Comparison of ENCODE assay signal across 22 cellular contexts in genomic region chr1:4265836-4266235, GRCh38.
A peak's percentile ranks its signal among the peaks of the same experiment; 100 is the strongest.
DNase-seq lines count a peak whose midpoint lies in the region; ATAC-seq, FAIRE-seq and TF ChIP-seq lines count a peak whose summit lies in the region.
"Had no signal": no experiment of that assay in that cellular context is flagged by ENCODE, and none has a peak within 500 bp of the region (broad histone marks: within the 10 kb centered on the region; RNA-seq: fewer than 3 reads in every experiment).

No MANE protein-coding gene starts in this region.

- H3K4me3 ChIP-seq in HepG2 (replicated peaks in 1 of 3; ENCODE audit: insufficient read depth in 1 of 3, low read depth in 2 of 3, low read length in 3 of 3) (no peak overlapping the region), right lobe of liver (no peak overlapping the region)
- H3K4me3 ChIP-seq: A549, GM12878, GM23338 had no signal

- H3K9me3 ChIP-seq in HepG2 (ENCODE audit: low read length): peaks cover 14% of the 10 kb centered on the region
- H3K9me3 ChIP-seq in right lobe of liver: no peaks in the 10 kb centered on the region
- H3K9me3 ChIP-seq: A549 had no signal

- TF ChIP-seq POLR2A in HepG2 (IDR thresholded peaks at IDR 0.05; ENCODE audit: insufficient read depth in 1 of 2, low read depth in 2 of 2, low read length in 2 of 2) (no peak), right lobe of liver (IDR thresholded peaks at IDR 0.05) (no peak), GM18505 (IDR thresholded peaks at IDR 0.05; ENCODE audit: borderline replicate concordance, extremely low read depth, insufficient read depth, insufficient read length) (no peak)

- in situ Hi-C loops in HepG2 (cut with HindIII; ENCODE audit: extremely low pct_ligation_motif_present, low pct_unique_long_range_greater_than_20kb): no loop called here

- FAIRE-seq in HepG2 (lab: Jason Lieb, UNC): peak; percentile 82
- FAIRE-seq: A549, GM12878 had no signal

- no peaks in the 10 kb centered on the region for H4K20me1 ChIP-seq in HepG2 (ENCODE audit: insufficient read depth, low read length)

- no TSS peak for BruUV-seq in HepG2 (replicated peaks; lab: Mats Ljungman, UMichigan)

- intact Hi-C loops in HepG2 (cut with micrococcal nuclease; ENCODE audit: unreplicated experiment): no loop called here
- intact Hi-C loops in right lobe of liver (cut with DNase I): no loop called here

- CTCF ChIA-PET in HepG2 (lab: Yijun Ruan, JAX; ENCODE audit: low intra/inter-chr PET ratio, low total read pairs): no interaction called here

- TF ChIP-seq EP300 in HepG2 (IDR thresholded peaks at IDR 0.05; ENCODE audit: low read depth in 2 of 2, low read length in 2 of 2) (peak; percentile 83 to 91; a peak in 3 of 4 replicates), HepG2 (CRISPR knock-in tag; IDR thresholded peaks at IDR 0.05; ENCODE audit: borderline replicate concordance) (peak; percentile 74; the same call in 1 of the 2 replicates)

- H3K36me3 ChIP-seq in HepG2 (replicated peaks in 1 of 2; ENCODE audit: control insufficient read depth in 1 of 2, insufficient read depth in 2 of 2, low read length in 2 of 2) (no peaks in the 10 kb centered on the region), right lobe of liver (no peaks in the 10 kb centered on the region)

- WGBS in HepG2 (ENCODE audit: low lambda C conversion rate): no CpG with 5 or more reads among the region's 1 CpG
- no CpG with 5 or more reads among the region's 1 CpG for WGBS in right lobe of liver (ENCODE audit: insufficient coverage, low coverage, low lambda C conversion rate, missing lambda C conversion rate)

- peak; percentile 94 for DNase-seq in HepG2 (ENCODE audit: low spot score)
- DNase-seq in right lobe of liver: no peak
- DNase-seq in globus pallidus (ENCODE audit: low spot score): peak; percentile 46
- peak; percentile 48 for DNase-seq in putamen (ENCODE audit: low spot score)
- DNase-seq in GOT3 (lab: John Stamatoyannopoulos, UW): no peak
- DNase-seq: AML-193; CD4-positive, CD25-positive, alpha-beta regulatory T cell; CD8-positive, alpha-beta memory T cell; COR-L47; DMS 273 treated with DMSO at 0.1 percent for 48 hours; DMS53; DND-41; EL; H7; HFFc6 had no signal

- TF ChIP-seq CTCF in HepG2 (CRISPR knock-in tag; IDR thresholded peaks at IDR 0.05) (no peak), right lobe of liver (IDR thresholded peaks at IDR 0.05) (no peak)

- peak overlapping the region; percentile 96 for H3K27ac ChIP-seq in HepG2 (ENCODE audit: extremely low read length, insufficient read depth, low read length)
- H3K27ac ChIP-seq in right lobe of liver: no peak overlapping the region
- H3K27ac ChIP-seq: 22Rv1 had no signal

- TF ChIP-seq RAD21 in HepG2 (CRISPR knock-in tag; IDR thresholded peaks at IDR 0.05): no peak

- peak; percentile 49 for ATAC-seq in HepG2
- ATAC-seq in right lobe of liver: no peak
- ATAC-seq in GM18505 (IDR thresholded peaks at IDR 0.05; ENCODE audit: unreplicated experiment): no peak
- ATAC-seq in GM19455 (IDR thresholded peaks at IDR 0.05; ENCODE audit: unreplicated experiment): no peak
- ATAC-seq: A549, GM12878, GM23338, HCT116 had no signal

- H3K9ac ChIP-seq in HepG2 (ENCODE audit: insufficient read depth, low read depth, low read length): peak overlapping the region; percentile 74

- POLR2A ChIA-PET in HepG2 (lab: Yijun Ruan, JAX): no interaction called here

- H3K4me1 ChIP-seq in HepG2 (ENCODE audit: insufficient read depth, low read length): peaks cover 69% of the 10 kb centered on the region
- H3K4me1 ChIP-seq in right lobe of liver: no peaks in the 10 kb centered on the region

- no peak overlapping the region for H2AFZ ChIP-seq in HepG2 (ENCODE audit: low read length)
- H2AFZ ChIP-seq: GM23338 had no signal

- H3K27me3 ChIP-seq in HepG2 (ENCODE audit: control insufficient read depth in 1 of 2, insufficient read depth in 2 of 2, low read length in 2 of 2) (no peaks in the 10 kb centered on the region), right lobe of liver (no peaks in the 10 kb centered on the region)

- no peaks in the 10 kb centered on the region for H3K79me2 ChIP-seq in HepG2 (ENCODE audit: insufficient read depth, low read length)

- H3K4me2 ChIP-seq in HepG2 (ENCODE audit: low read depth, low read length): peak overlapping the region; percentile 28
- H3K4me2 ChIP-seq: A549, GM23338 had no signal

TF ChIP-seq in HepG2, 621 proteins besides CTCF, POLR2A, EP300 and RAD21 (continues in another document):
- peak; percentile 22; the same call in 1 of the 2 replicates for TF ChIP-seq NFIC (IDR thresholded peaks at IDR 0.05; ENCODE audit: low read length)
- TF ChIP-seq ZFP36L2 (CRISPR knock-in tag; IDR thresholded peaks at IDR 0.05): no peak
- TF ChIP-seq SP5 (CRISPR knock-in tag; IDR thresholded peaks at IDR 0.05; ENCODE audit: borderline replicate concordance, low read depth): peak; percentile 86
- peak; percentile 69 for TF ChIP-seq ZBTB7A (CRISPR knock-in tag; IDR thresholded peaks at IDR 0.05)
- peak; percentile 56; the same call in 1 of the 2 replicates for TF ChIP-seq PATZ1 (CRISPR knock-in tag; IDR thresholded peaks at IDR 0.05)
- no peak for TF ChIP-seq FOXA1 (IDR thresholded peaks at IDR 0.05)
- peak; percentile 74; the same call in 1 of the 2 replicates for TF ChIP-seq FOXA1 (CRISPR knock-in tag; IDR thresholded peaks at IDR 0.05)
- 0 out of 2 replicates have a peak, but pooled peaks have one; percentile 17 for TF ChIP-seq MAFF (IDR thresholded peaks at IDR 0.05; ENCODE audit: low read depth, low read length)
- peak; percentile 21; the same call in 1 of the 2 replicates for TF ChIP-seq SKIL (CRISPR knock-in tag; IDR thresholded peaks at IDR 0.05; ENCODE audit: borderline replicate concordance)
- TF ChIP-seq SMYD3 (CRISPR knock-in tag; IDR thresholded peaks at IDR 0.05): no peak
- TF ChIP-seq ATF1 (CRISPR knock-in tag; IDR thresholded peaks at IDR 0.05): peak; percentile 40; the same call in 1 of the 2 replicates
- TF ChIP-seq ZNF576 (CRISPR knock-in tag; IDR thresholded peaks at IDR 0.05): no peak
- TF ChIP-seq NCOA2 (CRISPR knock-in tag; IDR thresholded peaks at IDR 0.05): peak; percentile 92
- peak; percentile 30; the same call in 1 of the 2 replicates for TF ChIP-seq TFAP4 (IDR thresholded peaks at IDR 0.05; ENCODE audit: borderline replicate concordance, low read depth)

Comparison
In these comparisons a context has a peak if more than half of its experiments do, and no peak if none do; other contexts are left out.
1. DNase-seq: peak in HepG2 (single experiment), globus pallidus (single experiment) and putamen (single experiment); none in right lobe of liver (0 of 3) and GOT3 (single experiment).